ENCODE assay signal across 8 cellular contexts in genomic region chr7:137847418-137848050, GRCh38. TPM values are rescaled to one million over a fixed set of nuclear protein-coding genes. Genes with fewer than 3 reads are reported as not detected.
DNase-seq lines count a peak whose midpoint lies in the region; ATAC-seq and TF ChIP-seq lines count a peak whose summit lies in the region.

No MANE protein-coding gene starts in this region.

- POLR2A ChIA-PET in WTC11 (lab: Charles Lee), result no interaction called here

- H3K27me3 ChIP-seq in iPS-15b (ENCODE audit: control insufficient read depth, insufficient read depth, low read length), result peaks cover 44% of the 10 kb centered on the region

- no peaks in the 10 kb centered on the region for H3K9me3 ChIP-seq in iPS-15b (ENCODE audit: control insufficient read depth, insufficient read depth, low read length)

- H3K9ac ChIP-seq in iPS-15b (ENCODE audit: low read depth, low read length), result no peak overlapping the region

- peaks cover 12% of the 10 kb centered on the region for H3K4me1 ChIP-seq in iPS-15b (ENCODE audit: control insufficient read depth, insufficient read depth, low read length)

- CTCF ChIA-PET in WTC11 (lab: Charles Lee), result interaction anchor here (0.6 to 1.9 kb wide), 5 partner anchors 20 to 1654 kb away, joined by 3 to 8 read pairs (median 3); no protein-coding TSS in a partner anchor

- ATAC-seq in WTC11, result peak; percentile 43

- H3K9me3 Mint-ChIP-seq in T-helper 2 cell treated with Interferon-gamma antibody and Interleukin-4, amounts not matched to agents 5 μg/mL and 100 μg/mL, for 36 hours, result no peaks in the 10 kb centered on the region
- no peaks in the 10 kb centered on the region for H3K9me3 Mint-ChIP-seq in WTC11

- no peaks in the 10 kb centered on the region for H3K36me3 ChIP-seq in iPS-15b (ENCODE audit: control insufficient read depth, insufficient read depth, low read length)

- H3K36me3 Mint-ChIP-seq in T-helper 2 cell treated with Interferon-gamma antibody and Interleukin-4, amounts not matched to agents 5 μg/mL and 100 μg/mL, for 36 hours (ENCODE audit: low read depth), result no peaks in the 10 kb centered on the region
- H3K36me3 Mint-ChIP-seq in WTC11, result no peaks in the 10 kb centered on the region

- H3K4me3 Mint-ChIP-seq in T-helper 2 cell treated with Interferon-gamma antibody and Interleukin-4, amounts not matched to agents 5 μg/mL and 100 μg/mL, for 36 hours, result peak overlapping the region; percentile 22
- peak overlapping the region; percentile 63 for H3K4me3 Mint-ChIP-seq in WTC11

- no peak overlapping the region for H3K27ac Mint-ChIP-seq in T-helper 2 cell treated with Interferon-gamma antibody and Interleukin-4, amounts not matched to agents 5 μg/mL and 100 μg/mL, for 36 hours
- H3K27ac Mint-ChIP-seq in WTC11, result no peak overlapping the region

- TF ChIP-seq CTCF in WTC11 (IDR thresholded peaks at IDR 0.05), result no peak

- peaks cover 72% of the 10 kb centered on the region for H3K27me3 Mint-ChIP-seq in T-helper 2 cell treated with Interferon-gamma antibody and Interleukin-4, amounts not matched to agents 5 μg/mL and 100 μg/mL, for 36 hours (ENCODE audit: low read depth)
- H3K27me3 Mint-ChIP-seq in WTC11 (ENCODE audit: low read depth), result peaks cover 62% of the 10 kb centered on the region

- peaks cover 2% of the 10 kb centered on the region for H3K4me1 Mint-ChIP-seq in T-helper 2 cell treated with Interferon-gamma antibody and Interleukin-4, amounts not matched to agents 5 μg/mL and 100 μg/mL, for 36 hours (ENCODE audit: low read depth)
- peaks cover 35% of the 10 kb centered on the region for H3K4me1 Mint-ChIP-seq in WTC11

- peak overlapping the region; percentile 71 for H3K4me3 ChIP-seq in iPS-15b (ENCODE audit: low read depth, low read length)

- no peak for DNase-seq in T-helper 2 cell treated with Interferon-gamma antibody and Interleukin-4, amounts not matched to agents 5 μg/mL and 100 μg/mL, for 36 hours (ENCODE audit: low spot score)
- DNase-seq in T-helper 2 cell (no peak), WTC11 (ENCODE audit: low spot score) (peak; percentile 40), superior temporal gyrus (ENCODE audit: extremely low spot score) (peak; percentile 47), Kasumi-1 (lab: John Stamatoyannopoulos, UW) (no peak), NCI-H146 treated with DMSO at 0.1 percent for 48 hours (lab: John Stamatoyannopoulos, UW; ENCODE audit: unreplicated experiment) (no peak)
- no peak for DNase-seq in activated effector memory CD4-positive, alpha-beta T cell treated with anti-CD3 and anti-CD28 coated beads, Interleukin-2, amount 50 U/mL, for 16 hours

TF ChIP-seq in WTC11, 78 proteins besides CTCF, POLR2A, EP300 and RAD21:
- TF ChIP-seq PRRX2 (CRISPR knock-in tag; IDR thresholded peaks at IDR 0.05), result no peak
- TF ChIP-seq, protein P1, sequence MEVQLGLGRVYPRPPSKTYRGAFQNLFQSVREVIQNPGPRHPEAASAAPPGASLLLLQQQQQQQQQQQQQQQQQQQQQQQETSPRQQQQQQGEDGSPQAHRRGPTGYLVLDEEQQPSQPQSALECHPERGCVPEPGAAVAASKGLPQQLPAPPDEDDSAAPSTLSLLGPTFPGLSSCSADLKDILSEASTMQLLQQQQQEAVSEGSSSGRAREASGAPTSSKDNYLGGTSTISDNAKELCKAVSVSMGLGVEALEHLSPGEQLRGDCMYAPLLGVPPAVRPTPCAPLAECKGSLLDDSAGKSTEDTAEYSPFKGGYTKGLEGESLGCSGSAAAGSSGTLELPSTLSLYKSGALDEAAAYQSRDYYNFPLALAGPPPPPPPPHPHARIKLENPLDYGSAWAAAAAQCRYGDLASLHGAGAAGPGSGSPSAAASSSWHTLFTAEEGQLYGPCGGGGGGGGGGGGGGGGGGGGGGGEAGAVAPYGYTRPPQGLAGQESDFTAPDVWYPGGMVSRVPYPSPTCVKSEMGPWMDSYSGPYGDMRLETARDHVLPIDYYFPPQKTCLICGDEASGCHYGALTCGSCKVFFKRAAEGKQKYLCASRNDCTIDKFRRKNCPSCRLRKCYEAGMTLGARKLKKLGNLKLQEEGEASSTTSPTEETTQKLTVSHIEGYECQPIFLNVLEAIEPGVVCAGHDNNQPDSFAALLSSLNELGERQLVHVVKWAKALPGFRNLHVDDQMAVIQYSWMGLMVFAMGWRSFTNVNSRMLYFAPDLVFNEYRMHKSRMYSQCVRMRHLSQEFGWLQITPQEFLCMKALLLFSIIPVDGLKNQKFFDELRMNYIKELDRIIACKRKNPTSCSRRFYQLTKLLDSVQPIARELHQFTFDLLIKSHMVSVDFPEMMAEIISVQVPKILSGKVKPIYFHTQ (CRISPR knock-in tag; IDR thresholded peaks at IDR 0.05), result no peak
TF ChIP-seq in WTC11: peak in this region for 0.

RNA-seq across cellular contexts. Expression of gene DGKI, which starts 0.8 kb away (rescaled TPM):
- 0.30 to 0.79 TPM (median 0.46 TPM) in 3 replicates for total RNA-seq in WTC11 (2021)

Comparison
In these comparisons a context has a peak if more than half of its experiments do, and no peak if none do; other contexts are left out.
1. DNase-seq: peak in WTC11 (single experiment) and superior temporal gyrus (single experiment); none in T-helper 2 cell treated with Interferon-gamma antibody and Interleukin-4, amounts not matched to agents 5 μg/mL and 100 μg/mL, for 36 hours (single experiment), T-helper 2 cell (0 of 5), Kasumi-1 (0 of 2), activated effector memory CD4-positive, alpha-beta T cell treated with anti-CD3 and anti-CD28 coated beads, Interleukin-2, amount 50 U/mL, for 16 hours (single experiment) and NCI-H146 treated with DMSO at 0.1 percent for 48 hours (single experiment).